ENCODE assay signal across 8 cellular contexts in the genomic region with DNA sequence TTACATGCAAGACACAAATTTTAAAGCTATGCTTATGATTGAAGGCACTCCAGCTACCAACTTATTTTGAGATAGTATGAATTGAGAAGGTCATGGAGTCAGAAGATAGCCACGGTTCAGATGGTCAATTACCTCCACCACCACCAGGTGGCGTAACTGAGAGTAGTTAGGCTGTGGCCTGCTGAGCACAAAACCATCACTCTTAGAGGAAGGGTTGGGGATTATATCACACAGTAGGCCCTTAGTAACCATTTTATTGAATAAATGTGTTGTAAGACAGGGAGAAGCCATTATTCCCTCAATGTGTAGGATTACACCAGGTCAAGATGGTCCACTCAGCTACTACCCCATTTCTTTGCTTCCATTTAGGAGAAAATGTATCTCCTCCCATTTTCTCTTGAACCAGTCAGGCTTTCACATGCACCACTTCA. TPM values are rescaled to one million over a fixed set of nuclear protein-coding genes. Genes with fewer than 3 reads are reported as not detected.
DNase-seq lines count a peak whose midpoint lies in the region; ATAC-seq lines count a peak whose summit lies in the region.

No MANE protein-coding gene starts in this region.

- CTCF ChIA-PET in T-cell (lab: Charles Lee): interaction anchor here (0.6 to 1.7 kb wide), 9 partner anchors 21 to 403 kb away, joined by 3 to 6 read pairs (median 3); no protein-coding TSS in a partner anchor

- ATAC-seq in GM21723 (IDR thresholded peaks at IDR 0.05; ENCODE audit: unreplicated experiment): peak; percentile 93
- ATAC-seq in T-cell (replicated peaks in 1 of 4): peak; percentile 65 to 85 (median 68)

- no peaks in the 10 kb centered on the region for H3K27me3 Mint-ChIP-seq in T-cell

- no peak overlapping the region for H3K4me3 Mint-ChIP-seq in T-cell

- no peak overlapping the region for H3K27ac Mint-ChIP-seq in T-cell

- DNase-seq in ELR (ENCODE audit: low read depth) (peak; percentile 74), LoVo (ENCODE audit: low spot score) (peak; percentile 41), T-cell (peak; percentile 26 to 75 (median 64)), amniotic epithelial cell (ENCODE audit: low read depth) (peak; percentile 46), iPS DF 19.7 (ENCODE audit: low read depth, low spot score) (peak; percentile 23), kidney glomerular epithelial cell (lab: John Stamatoyannopoulos, UW) (no peak)
- DNase-seq in stimulated activated CD4-positive, alpha-beta T cell treated with anti-CD3 and anti-CD28 coated beads, Interleukin-15, amount 100 ng/mL, for 48 hours (ENCODE audit: low read depth in 2 of 2): peak; percentile 48 to 67

- peaks cover 9% of the 10 kb centered on the region for H3K36me3 Mint-ChIP-seq in T-cell

- POLR2A ChIA-PET in T-cell (lab: Charles Lee): no interaction called here

- H3K4me1 Mint-ChIP-seq in T-cell: no peaks in the 10 kb centered on the region

- no peaks in the 10 kb centered on the region for H3K9me3 Mint-ChIP-seq in T-cell

RNA-seq across cellular contexts. Expression of gene KLHL41, which starts 18.8 kb away (rescaled TPM):
- total RNA-seq in T-cell: under 1 TPM in 3 of 5 donors, not detected in 2; 0.23 to 0.43 (median 0.35) TPM

RNA-seq across cellular contexts. Expression of gene FASTKD1, which starts 45.4 kb away (rescaled TPM):
- 10 to 100 TPM; 17.6 to 26.8 (median 25.2) TPM for total RNA-seq in T-cell

RNA-seq across cellular contexts. Expression of gene BBS5, which starts 49.0 kb away (rescaled TPM):
- 1 to 10 TPM; 1.8 to 3.0 (median 2.0) TPM for total RNA-seq in T-cell

RNA-seq across cellular contexts. Expression of gene PPIG, which starts 55.9 kb away (rescaled TPM):
- 10 to 100 TPM; 63.6 to 78.2 (median 71.3) TPM for total RNA-seq in T-cell
